Comparison of ENCODE assay signal across 8 cellular contexts in genomic region chr1:37480125-37480466, GRCh38. TPM values are rescaled to one million over a fixed set of nuclear protein-coding genes. Genes with fewer than 3 reads are reported as not detected.
DNase-seq lines count a peak whose midpoint lies in the region; ATAC-seq, FAIRE-seq and TF ChIP-seq lines count a peak whose summit lies in the region.

No MANE protein-coding gene starts in this region.

- WGBS in smooth muscle cell (ENCODE audit: low lambda C conversion rate), result 98% methylated on average over 5 of the region's 5 CpGs

- no peak for DNase-seq in HCT116 (ENCODE audit: low read depth, low spot score)
- no peak for DNase-seq in WERI-Rb-1
- DNase-seq in foreskin keratinocyte, result no peak
- DNase-seq in smooth muscle cell (lab: John Stamatoyannopoulos, UW; ENCODE audit: unreplicated experiment), result no peak
- DNase-seq in D721Med (ENCODE audit: insufficient read length, low spot score), result no peak
- DNase-seq in H7, result no peak
- no peak for DNase-seq in WTC11 (ENCODE audit: low spot score)
- no peak for DNase-seq in NCI-H446 treated with DMSO at 0.1 percent for 48 hours (lab: John Stamatoyannopoulos, UW)

- FAIRE-seq in D721Med (lab: Jason Lieb, UNC), result no peak

- H3K9me2 ChIP-seq in HCT116 (ENCODE audit: insufficient read depth), result no peaks in the 10 kb centered on the region

- H3K9me3 ChIP-seq in HCT116 (ENCODE audit: control insufficient read depth in 1 of 2, insufficient read depth in 1 of 2, low read depth in 1 of 2, low read length in 2 of 2), result no peaks in the 10 kb centered on the region
- H3K9me3 ChIP-seq in WERI-Rb-1 (ENCODE audit: severe bottlenecking), result no peaks in the 10 kb centered on the region
- no peaks in the 10 kb centered on the region for H3K9me3 ChIP-seq in smooth muscle cell (replicated peaks; ENCODE audit: low read depth)

- no peaks in the 10 kb centered on the region for H3K27me3 Mint-ChIP-seq in WTC11 (ENCODE audit: low read depth)

- H3K9ac ChIP-seq in HCT116 (ENCODE audit: low read length) (peak overlapping the region; percentile 60), smooth muscle cell (ENCODE audit: low read depth) (peak overlapping the region; percentile 54)

- TF ChIP-seq CTCF in HCT116 (IDR thresholded peaks at IDR 0.05 in 2 of 3, conservative IDR thresholded peaks at IDR 0.05 in 1 of 3; ENCODE audit: borderline replicate concordance in 1 of 3, insufficient read depth in 1 of 3, low read depth in 2 of 3, low read length in 2 of 3) (no peak), WERI-Rb-1 (IDR thresholded peaks at IDR 0.05; ENCODE audit: low read depth, low read length) (no peak), foreskin keratinocyte (conservative IDR thresholded peaks at IDR 0.05) (no peak), smooth muscle cell (IDR thresholded peaks at IDR 0.05; ENCODE audit: borderline replicate concordance, insufficient read depth, poor library complexity, severe bottlenecking) (no peak), D721Med (IDR thresholded peaks at IDR 0.05; ENCODE audit: insufficient read depth, missing control alignments) (no peak), WTC11 (IDR thresholded peaks at IDR 0.05) (no peak)

- H4K20me1 ChIP-seq in HCT116 (ENCODE audit: insufficient read depth) (no peaks in the 10 kb centered on the region), smooth muscle cell (ENCODE audit: low read depth) (peaks cover 81% of the 10 kb centered on the region)

- RAD21 ChIA-PET in HCT116 (lab: Charles Lee; ENCODE audit: low non-redundant PET in 1 of 2, low total read pairs in 2 of 2, uncharacterized antibody in 2 of 2, unreplicated experiment in 2 of 2), result no interaction called here

- H3K4me3 ChIP-seq in HCT116 (replicated peaks in 1 of 2; ENCODE audit: low read depth in 1 of 2, low read length in 2 of 2) (peak overlapping the region; percentile 40 to 49), WERI-Rb-1 (ENCODE audit: low read depth, low read length) (0 out of 2 replicates have a peak overlapping the region, but pooled peaks have one; percentile 1), smooth muscle cell (peak overlapping the region; percentile 19), H7 (ENCODE audit: insufficient read depth, low read depth, low read length) (no peak overlapping the region)

- intact Hi-C loops in HCT116 (cut with micrococcal nuclease), result no loop called here

- H3K9me3 Mint-ChIP-seq in WTC11, result no peaks in the 10 kb centered on the region

- H2AFZ ChIP-seq in HCT116 (ENCODE audit: low read depth, low read length, poor library complexity, severe bottlenecking), result no peak overlapping the region
- H2AFZ ChIP-seq in smooth muscle cell (ENCODE audit: low read depth), result no peak overlapping the region

- TF ChIP-seq POLR2A in HCT116 (IDR thresholded peaks at IDR 0.05; ENCODE audit: borderline replicate concordance, extremely low read depth, insufficient read depth, insufficient read length), result no peak

- peak overlapping the region; percentile 91 for H3K27ac ChIP-seq in HCT116 (ENCODE audit: low read depth, low read length)
- H3K27ac ChIP-seq in WERI-Rb-1, result peak overlapping the region; percentile 88
- H3K27ac ChIP-seq in foreskin keratinocyte, result peak overlapping the region; percentile 99
- peak overlapping the region; percentile 96 for H3K27ac ChIP-seq in smooth muscle cell (ENCODE audit: low read depth)

- H3K36me3 ChIP-seq in HCT116 (ENCODE audit: control insufficient read depth in 1 of 2, insufficient read depth in 2 of 2, low read length in 2 of 2), result peaks cover 15 to 46% of the 10 kb centered on the region in 2 experiments; a peak in 3 of 4 replicates
- H3K36me3 ChIP-seq in WERI-Rb-1, result peaks cover 80% of the 10 kb centered on the region
- no peaks in the 10 kb centered on the region for H3K36me3 ChIP-seq in smooth muscle cell (ENCODE audit: low read depth)
- peaks cover 33% of the 10 kb centered on the region for H3K36me3 ChIP-seq in H7 (replicated peaks; ENCODE audit: control insufficient read depth, insufficient read depth, low read length)

- peaks cover 49 to 63% of the 10 kb centered on the region in 2 experiments for H3K4me1 ChIP-seq in HCT116 (ENCODE audit: control insufficient read depth in 1 of 2, insufficient read depth in 2 of 2, low read length in 2 of 2)
- no peaks in the 10 kb centered on the region for H3K4me1 ChIP-seq in foreskin keratinocyte
- peaks cover 18% of the 10 kb centered on the region for H3K4me1 ChIP-seq in smooth muscle cell (ENCODE audit: low read depth)

- H3K4me2 ChIP-seq in HCT116 (ENCODE audit: low read length) (peak overlapping the region; percentile 78), smooth muscle cell (peak overlapping the region; percentile 90)

- H3K36me3 Mint-ChIP-seq in WTC11, result peaks cover 25% of the 10 kb centered on the region

- H3K27ac Mint-ChIP-seq in WTC11, result no peak overlapping the region

- CTCF ChIA-PET in HCT116 (lab: Charles Lee), result interaction anchor here (7.2 kb wide), 1 partner anchor 7 kb away, joined by 59 read pairs; no protein-coding TSS in a partner anchor
- CTCF ChIA-PET in WTC11 (lab: Charles Lee), result no interaction called here

- H3K4me3 Mint-ChIP-seq in WTC11, result no peak overlapping the region

- H3K79me2 ChIP-seq in HCT116 (ENCODE audit: insufficient read depth, low read length) (peaks cover 63% of the 10 kb centered on the region), smooth muscle cell (ENCODE audit: low read depth) (peaks cover 46% of the 10 kb centered on the region)

- H3F3A ChIP-seq in smooth muscle cell (ENCODE audit: low read depth), result peaks cover 1% of the 10 kb centered on the region

- no TSS peak for BruUV-seq in HCT116 (replicated peaks; lab: Mats Ljungman, UMichigan)

- no peaks in the 10 kb centered on the region for H3K27me3 ChIP-seq in HCT116 (ENCODE audit: insufficient read depth, low read length)
- H3K27me3 ChIP-seq in WERI-Rb-1 (ENCODE audit: insufficient read depth, low read depth, severe bottlenecking), result no peaks in the 10 kb centered on the region
- H3K27me3 ChIP-seq in foreskin keratinocyte, result no peaks in the 10 kb centered on the region
- no peaks in the 10 kb centered on the region for H3K27me3 ChIP-seq in smooth muscle cell (ENCODE audit: low read depth)
- no peaks in the 10 kb centered on the region for H3K27me3 ChIP-seq in H7 (ENCODE audit: control insufficient read depth, insufficient read depth, low read length)

- ATAC-seq in HCT116 (no peak; the same call in 1 of the 2 replicates), foreskin keratinocyte (no peak), WTC11 (no peak)

- no peak for TF ChIP-seq RAD21 in HCT116 (IDR thresholded peaks at IDR 0.05; ENCODE audit: low read depth)

- peaks cover 38% of the 10 kb centered on the region for H3K4me1 Mint-ChIP-seq in WTC11

- POLR2A ChIA-PET in HCT116 (lab: Charles Lee) (interaction anchor here (0.9 kb wide), 1 partner anchor 9 kb away, joined by 3 read pairs; no protein-coding TSS in a partner anchor), WTC11 (lab: Charles Lee) (no interaction called here)

TF ChIP-seq in HCT116, 20 proteins besides CTCF, POLR2A, EP300 and RAD21 (continues in another document):
- TF ChIP-seq ATF3 (IDR thresholded peaks at IDR 0.05) (no peak), ZNF274 (IDR thresholded peaks at IDR 0.05; ENCODE audit: low read depth, low read length) (no peak), ELF1 (IDR thresholded peaks at IDR 0.05; ENCODE audit: borderline replicate concordance, low read depth) (no peak), FOSL1 (IDR thresholded peaks at IDR 0.05; ENCODE audit: low read depth) (no peak), TCF7L2 (IDR thresholded peaks at IDR 0.05; ENCODE audit: borderline replicate concordance, extremely low read depth, insufficient read depth, insufficient read length) (no peak)

TF ChIP-seq in WTC11, 78 proteins besides CTCF, POLR2A, EP300 and RAD21 (continues in another document):
- no peak for TF ChIP-seq ZNF281 (CRISPR knock-in tag; IDR thresholded peaks at IDR 0.05)
- TF ChIP-seq ZNF138 (CRISPR knock-in tag; conservative IDR thresholded peaks at IDR 0.05), result no peak
- TF ChIP-seq NFE2L1 (CRISPR knock-in tag; IDR thresholded peaks at IDR 0.05), result no peak
- no peak for TF ChIP-seq ATF3 (CRISPR knock-in tag; conservative IDR thresholded peaks at IDR 0.05)

RNA-seq across cellular contexts. Expression of gene ZC3H12A, which starts 5.7 kb away (rescaled TPM):
- total RNA-seq in HCT116 (2021; ENCODE audit: unreplicated experiment), result 10.6 TPM
- 12.3 and 13.1 TPM in 2 replicates for polyA plus RNA-seq in HCT116 (2012)
- total RNA-seq in foreskin keratinocyte, result 24.5 and 32.4 TPM in 2 replicates
- polyA plus RNA-seq in foreskin keratinocyte, result 19.9 and 23.0 TPM in 2 replicates
- total RNA-seq in smooth muscle cell, result 13.2 and 21.3 TPM in 2 replicates
- polyA plus RNA-seq in smooth muscle cell, result 29.6 and 35.8 TPM in 2 replicates
- 11.0 and 12.3 TPM in 2 replicates for total RNA-seq in H7 (2014; rRNA removed; shearing (Covaris generic))
- total RNA-seq in WTC11 (2021), result 8.4 to 10.9 TPM (median 9.6 TPM) in 3 replicates

RNA-seq across cellular contexts. Expression of gene MEAF6, which starts 34.5 kb away (rescaled TPM):
- total RNA-seq in HCT116 (2021; ENCODE audit: unreplicated experiment) (50.3 TPM), foreskin keratinocyte (43.8 and 48.6 TPM in 2 replicates), smooth muscle cell (65.1 and 87.6 TPM in 2 replicates), WTC11 (2021) (37.4 to 41.3 TPM (median 41.0 TPM) in 3 replicates)
- 19.8 and 29.1 TPM in 2 replicates for polyA plus RNA-seq in HCT116 (2012)
- polyA plus RNA-seq in foreskin keratinocyte (36.7 and 41.3 TPM in 2 replicates), smooth muscle cell (58.8 and 60.7 TPM in 2 replicates)
- 65.4 and 71.3 TPM in 2 replicates for total RNA-seq in H7 (2014; rRNA removed; shearing (Covaris generic))
